8 cellular contexts compared by ENCODE assay signal in the genomic region with DNA sequence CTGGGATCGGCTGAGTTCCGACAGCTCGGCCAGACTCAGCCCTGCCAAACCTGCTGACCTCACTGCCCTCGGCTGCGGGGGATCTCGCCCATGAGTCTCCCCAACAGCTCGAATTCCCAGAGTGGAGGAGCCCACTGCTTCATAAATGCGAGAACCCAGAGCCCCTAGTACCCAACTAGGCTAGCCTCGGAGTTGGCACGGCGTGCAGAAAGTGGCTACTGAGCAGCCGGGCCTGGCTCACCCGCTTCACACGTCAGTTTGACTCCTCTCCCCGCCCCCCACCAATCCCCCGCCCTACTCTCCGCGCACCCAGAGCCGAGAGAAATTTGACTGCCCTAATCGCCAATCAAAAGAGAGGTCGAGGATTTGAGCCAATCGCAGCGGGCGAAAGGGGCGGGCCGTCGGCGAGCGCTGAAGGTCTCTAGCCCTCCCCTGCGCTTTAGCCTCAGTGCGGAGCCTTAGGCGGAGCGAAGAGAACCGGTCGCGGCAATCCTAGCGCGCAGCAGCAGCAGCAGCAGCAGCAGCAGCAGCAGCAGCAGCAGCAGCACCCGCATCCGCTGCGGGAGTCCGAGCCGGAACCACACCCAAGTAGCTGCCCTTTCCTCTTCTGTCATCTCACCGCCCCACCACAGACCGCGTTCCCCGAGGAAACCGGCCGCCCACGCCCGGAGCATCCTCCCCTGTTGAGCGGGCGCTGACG. TPM values are rescaled to one million over a fixed set of nuclear protein-coding genes. Genes with fewer than 3 reads are reported as not detected.
DNase-seq lines count a peak whose midpoint lies in the region; ATAC-seq and TF ChIP-seq lines count a peak whose summit lies in the region.

Gene GLS, plus strand, starts transcription at position 448 of the 700 bp plus-strand sequence. CDS start 264 bp downstream, outside the sequence.

- H2AK5ac ChIP-seq in IMR-90 (ENCODE audit: low read depth, low read length) = peak within 1 kb of the TSS; percentile 91

- peak within 1 kb of the TSS; percentile 82; the same call in 1 of the 3 replicates for H2BK15ac ChIP-seq in IMR-90 (ENCODE audit: low read depth, low read length)

- WGBS in IMR-90 (ENCODE audit: extremely low coverage in 2 of 2, insufficient read length in 1 of 2), 2 experiments = 2% methylated on average over 13 of the region's 54 CpGs; no CpG with 5 or more reads in 1 of the 2 experiments

- peak within 1 kb of the TSS; percentile 91 for H2BK5ac ChIP-seq in IMR-90 (ENCODE audit: low read depth, low read length, poor library complexity, severe bottlenecking)

- peak within 1 kb of the TSS; percentile 92 for H3K4ac ChIP-seq in IMR-90 (ENCODE audit: low read depth, low read length)

- H2AK9ac ChIP-seq in IMR-90 (replicated peaks; ENCODE audit: low read depth, low read length, poor library complexity) = peak within 1 kb of the TSS; percentile 96

- DNase-seq in DMS 273 (lab: John Stamatoyannopoulos, UW; ENCODE audit: unreplicated experiment) = peak; percentile 98
- DNase-seq in IMR-90 = peak; percentile 96
- DNase-seq in OCI-M1 (lab: John Stamatoyannopoulos, UW) = peak; percentile 97
- peak; percentile 94 for DNase-seq in activated T-cell treated with anti-CD3 and anti-CD28 coated beads for 24 hours (ENCODE audit: low read depth)
- DNase-seq in epidermal melanocyte (ENCODE audit: insufficient read length, low spot score) = peak; percentile 98
- DNase-seq in stimulated activated CD8-positive, alpha-beta memory T cell treated with anti-CD3 and anti-CD28 coated beads, Interleukin-4, amount 100 ng/mL, for 1 hour (ENCODE audit: low read depth in 2 of 2, low spot score in 1 of 2) = peak; percentile 86 to 93

- peaks cover 4 to 14% of the 10 kb centered on the region in 2 experiments; a peak in 2 of 4 replicates for H3K79me1 ChIP-seq in IMR-90 (ENCODE audit: low read depth in 1 of 2, low read length in 2 of 2)

- TF ChIP-seq CTCF in IMR-90 (conservative IDR thresholded peaks at IDR 0.05; ENCODE audit: low read depth, low read length) = no peak

- no TSS peak for BruUV-seq in IMR-90 (replicated peaks; lab: Mats Ljungman, UMichigan)

- in situ Hi-C loops in IMR-90 (cut with MboI; ENCODE audit: low sequenced_read_pairs) = no loop called here

- peak within 1 kb of the TSS; percentile 90 for H4K91ac ChIP-seq in IMR-90 (ENCODE audit: insufficient read depth, low read depth, low read length)

- ATAC-seq in GM21528 (IDR thresholded peaks at IDR 0.05; ENCODE audit: low FRiP score, unreplicated experiment) (peak; percentile 71), IMR-90 (ENCODE audit: low read depth) (peak; percentile 90)

- dilution Hi-C loops in IMR-90 (cut with HindIII; ENCODE audit: low sequenced_read_pairs, unreplicated experiment) = no loop called here

- peak within 1 kb of the TSS; percentile 80 for H3K56ac ChIP-seq in IMR-90 (ENCODE audit: extremely low read depth, insufficient read depth, low read length)

- H3K27ac ChIP-seq in IMR-90 (ENCODE audit: insufficient read depth, low read length) = peak within 1 kb of the TSS; percentile 97

- peak within 1 kb of the TSS; percentile 50 to 84 for H4K8ac ChIP-seq in IMR-90 (ENCODE audit: low read depth in 2 of 2, low read length in 2 of 2)

- H3K4me2 ChIP-seq in IMR-90 (ENCODE audit: low read depth, low read length) = peak within 1 kb of the TSS; percentile 99

- H3K14ac ChIP-seq in IMR-90 (replicated peaks; ENCODE audit: low read depth, low read length) = peak within 1 kb of the TSS; percentile 90

- no peaks in the 10 kb centered on the region for H3K36me3 ChIP-seq in IMR-90 (ENCODE audit: control insufficient read depth, insufficient read depth, low read length)

- H2AFZ ChIP-seq in IMR-90 (replicated peaks; ENCODE audit: low read length, poor library complexity) = peak within 1 kb of the TSS; percentile 96

- peak within 1 kb of the TSS; percentile 94 for H3K9ac ChIP-seq in IMR-90 (ENCODE audit: low read depth, low read length)

- intact Hi-C loops in IMR-90 (cut with micrococcal nuclease) = loop anchor here (1.0 to 5.0 kb wide), 3 partner anchors 19 to 43 kb away; no protein-coding TSS in a partner anchor

- peak; percentile 99 for TF ChIP-seq POLR2A in IMR-90 (IDR thresholded peaks at IDR 0.05; ENCODE audit: low read depth, low read length)

- peaks cover 36% of the 10 kb centered on the region; the same call in 1 of the 2 replicates for H4K20me1 ChIP-seq in IMR-90 (ENCODE audit: insufficient read depth, low read length)

- no peak for TF ChIP-seq RAD21 in IMR-90 (IDR thresholded peaks at IDR 0.05; ENCODE audit: low read length)

- H3K27me3 ChIP-seq in IMR-90 (ENCODE audit: control insufficient read depth, insufficient read depth, low read length) (no peaks in the 10 kb centered on the region), mononuclear cell (ENCODE audit: insufficient read depth, low read length) (no peaks in the 10 kb centered on the region)

- H2BK120ac ChIP-seq in IMR-90 (ENCODE audit: low read depth, low read length) = peak within 1 kb of the TSS; percentile 94

- H3K9me3 ChIP-seq in IMR-90 (ENCODE audit: control insufficient read depth, insufficient read depth, low read length) (no peaks in the 10 kb centered on the region), mononuclear cell (ENCODE audit: low read depth, low read length) (no peaks in the 10 kb centered on the region)

- peaks cover 3% of the 10 kb centered on the region; the same call in 1 of the 2 replicates for H3K4me1 ChIP-seq in IMR-90 (ENCODE audit: control insufficient read depth, insufficient read depth, low read length)
- peaks cover 38% of the 10 kb centered on the region for H3K4me1 ChIP-seq in mononuclear cell (ENCODE audit: insufficient read depth, low read length)

- H3K9me1 ChIP-seq in IMR-90 (ENCODE audit: insufficient read depth, low read length) = no peaks in the 10 kb centered on the region

- peak within 1 kb of the TSS; percentile 64 for H4K5ac ChIP-seq in IMR-90 (ENCODE audit: low read depth, low read length)

- peak within 1 kb of the TSS; percentile 88 for H3K23ac ChIP-seq in IMR-90 (ENCODE audit: low read depth, low read length)

- POLR2A ChIA-PET in IMR-90 (lab: Charles Lee; ENCODE audit: unreplicated experiment) = interaction anchor here (0.6 to 1.0 kb wide), 4 partner anchors 18 to 423 kb away, joined by 3 to 8 read pairs (median 4); no protein-coding TSS in a partner anchor

- CTCF ChIA-PET in IMR-90 (lab: Yijun Ruan, JAX) = no interaction called here

- peak within 1 kb of the TSS; percentile 75; the same call in 1 of the 2 replicates for H2BK20ac ChIP-seq in IMR-90 (ENCODE audit: low read depth, low read length)

- H3K4me3 ChIP-seq in IMR-90 (ENCODE audit: insufficient read depth, low read depth, low read length) = peak within 1 kb of the TSS; percentile 66
- H3K4me3 ChIP-seq in mononuclear cell (ENCODE audit: low read length) = peak within 1 kb of the TSS; percentile 79

- H3K18ac ChIP-seq in IMR-90 (ENCODE audit: low read depth, low read length) = peak within 1 kb of the TSS; percentile 38

TF ChIP-seq in IMR-90, 13 proteins besides CTCF, POLR2A, EP300 and RAD21:
- TF ChIP-seq MAZ (IDR thresholded peaks at IDR 0.05; ENCODE audit: borderline replicate concordance, low read depth, low read length) = peak; percentile 81; the same call in 1 of the 2 replicates
- TF ChIP-seq MXI1 (IDR thresholded peaks at IDR 0.05; ENCODE audit: borderline replicate concordance, low read depth, low read length) = peak; percentile 38; the same call in 1 of the 2 replicates
- no peak for TF ChIP-seq USF2 (IDR thresholded peaks at IDR 0.05; ENCODE audit: low read depth, low read length)

RNA-seq across cellular contexts. Expression of gene GLS, which starts in this region (rescaled TPM):
- total RNA-seq in IMR-90 (2012; rRNA removed) = 130 and 279 TPM in 2 replicates
- polyA plus RNA-seq in IMR-90 (2012; rRNA removed) = 63.2 and 87.5 TPM in 2 replicates
- 10.3 and 16.9 TPM in 2 replicates for polyA plus RNA-seq in IMR-90 (2012; cell fraction: cytosol; rRNA removed)
- polyA plus RNA-seq in IMR-90 (2012; cell fraction: nucleus; rRNA removed; ENCODE audit: low replicate concordance) = 45.0 and 212 TPM in 2 replicates
- total RNA-seq in mononuclear cell = 256 TPM

Comparison
In these comparisons a context has a peak if more than half of its experiments do, and no peak if none do; other contexts are left out.
1. Peak in every context shown above with its lines: DNase-seq, ATAC-seq, H3K4me3 ChIP-seq and H3K27ac ChIP-seq.